ENCODE assay signal across 25 cellular contexts in the genomic region with DNA sequence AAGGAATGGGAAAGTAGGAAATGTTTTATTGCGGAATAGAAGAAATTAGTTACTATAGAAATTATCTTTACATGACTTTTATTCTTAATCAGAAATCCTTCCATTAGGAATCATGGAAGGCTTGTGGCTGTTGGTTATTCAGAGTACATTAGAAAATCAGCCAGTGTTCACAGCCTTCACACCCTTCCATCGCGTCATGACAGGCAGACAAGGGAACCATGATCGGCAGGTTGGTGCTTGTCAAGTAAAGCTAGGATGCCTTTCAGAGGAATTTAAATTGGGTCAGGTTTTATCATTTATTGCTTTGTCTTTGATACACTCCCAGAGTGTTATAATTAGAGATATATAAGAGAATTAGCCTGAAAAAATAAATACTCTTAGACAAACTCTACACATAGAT.
"Had no signal": no experiment of that assay in that cellular context is flagged by ENCODE, and none has a peak within 500 bp of the region (broad histone marks: within the 10 kb centered on the region; RNA-seq: fewer than 3 reads in every experiment).

No MANE protein-coding gene starts in this region.

- H3K4me1 Mint-ChIP-seq: naive B cell; natural killer cell; nephron progenitor cell; stimulated activated memory B cell treated with anti-CD40 and anti-IgM and Interleukin-4, amounts not matched to agents 10 μg/mL and 1 μg/mL and 100 μg/mL, for 72 hours; stimulated activated naive CD8-positive, alpha-beta T cell treated with anti-CD3 and anti-CD28 coated beads, Interleukin-15, amount 100 ng/mL, for 72 hours had no signal

- H3K27me3 Mint-ChIP-seq: stimulated activated memory B cell treated with anti-CD40 and anti-IgM and Interleukin-4, amounts not matched to agents 10 μg/mL and 1 μg/mL and 100 μg/mL, for 72 hours; stimulated activated naive CD8-positive, alpha-beta T cell treated with anti-CD3 and anti-CD28 coated beads, Interleukin-15, amount 100 ng/mL, for 72 hours had no signal

- H3K27me3 ChIP-seq: left lung, ovary, right atrium auricular region, right lobe of liver, tibial nerve, uterus had no signal

- FAIRE-seq: kidney had no signal

- DNase-seq: kidney; left colon; left lung; lower lobe of right lung; mesendoderm; naive B cell; natural killer cell; nephron progenitor cell; ovary; right lobe of liver; stimulated activated CD4-positive, alpha-beta T cell treated with anti-CD3 and anti-CD28 coated beads, Interleukin-1b, Interleukin-23, amount 100 ng/mL, for 48 hours; stimulated activated CD4-positive, alpha-beta T cell treated with anti-CD3 and anti-CD28 coated beads, Interleukin-2, amount 100 ng/mL, for 48 hours; stimulated activated CD4-positive, alpha-beta T cell treated with anti-CD3 and anti-CD28 coated beads, Interleukin-4, amount 100 ng/mL, for 4 hours; stimulated activated CD8-positive, alpha-beta memory T cell treated with anti-CD3 and anti-CD28 coated beads, Interleukin-4, amount 100 ng/mL, for 48 hours; stimulated activated naive CD4-positive, alpha-beta T cell treated with Interleukin-2 at 50 U/mL for 16 hours; stimulated activated naive CD8-positive, alpha-beta T cell treated with anti-CD3 and anti-CD28 coated beads, Interleukin-15, amount 100 ng/mL, for 72 hours; substantia nigra; uterus had no signal

- H3K27ac ChIP-seq: left lung, lower lobe of right lung, ovary, right atrium auricular region, right lobe of liver, tibial nerve, uterus had no signal

- ATAC-seq: left colon; left lung; lower lobe of right lung; natural killer cell; right lobe of liver; stimulated activated memory B cell treated with anti-CD40 and anti-IgM and Interleukin-4, amounts not matched to agents 10 μg/mL and 1 μg/mL and 100 μg/mL, for 72 hours; stimulated activated naive CD8-positive, alpha-beta T cell treated with anti-CD3 and anti-CD28 coated beads, Interleukin-15, amount 100 ng/mL, for 72 hours had no signal

- H3K4me3 ChIP-seq: left lung, lower lobe of right lung, ovary, right atrium auricular region, right lobe of liver, smooth muscle cell, tibial nerve, uterus had no signal

- H3K36me3 Mint-ChIP-seq: mesothelial cell of epicardium; naive B cell; natural killer cell; stimulated activated memory B cell treated with anti-CD40 and anti-IgM and Interleukin-4, amounts not matched to agents 10 μg/mL and 1 μg/mL and 100 μg/mL, for 72 hours had no signal

- H3K9me3 ChIP-seq: left lung, lower lobe of right lung, ovary, right atrium auricular region, right lobe of liver, tibial nerve, uterus had no signal

- H3K4me3 Mint-ChIP-seq: mesothelial cell of epicardium; naive B cell; natural killer cell; nephron progenitor cell; stimulated activated memory B cell treated with anti-CD40 and anti-IgM and Interleukin-4, amounts not matched to agents 10 μg/mL and 1 μg/mL and 100 μg/mL, for 72 hours; stimulated activated naive CD8-positive, alpha-beta T cell treated with anti-CD3 and anti-CD28 coated beads, Interleukin-15, amount 100 ng/mL, for 72 hours; type B pancreatic cell had no signal

- H3K4me2 ChIP-seq: smooth muscle cell had no signal

- H3K36me3 ChIP-seq: left lung, lower lobe of right lung, ovary, right atrium auricular region, right lobe of liver, tibial nerve, uterus had no signal

- H3K27ac Mint-ChIP-seq: mesothelial cell of epicardium; naive B cell; natural killer cell; nephron progenitor cell; progenitor cell of endocrine pancreas; stimulated activated memory B cell treated with anti-CD40 and anti-IgM and Interleukin-4, amounts not matched to agents 10 μg/mL and 1 μg/mL and 100 μg/mL, for 72 hours; stimulated activated naive CD8-positive, alpha-beta T cell treated with anti-CD3 and anti-CD28 coated beads, Interleukin-15, amount 100 ng/mL, for 72 hours; type B pancreatic cell had no signal

- H3K4me1 ChIP-seq: left lung, lower lobe of right lung, right atrium auricular region, right lobe of liver, tibial nerve, uterus had no signal
